ENCODE assay signal across 1 cellular context in genomic region chr22:36431977-36432376, GRCh38.
TF ChIP-seq lines count a peak whose summit lies in the region.

No MANE protein-coding gene starts in this region.

TF ChIP-seq in GM23338, 12 proteins besides CTCF, POLR2A, EP300 and RAD21:
- no peak for TF ChIP-seq REST (IDR thresholded peaks at IDR 0.05; ENCODE audit: unreplicated experiment)
- TF ChIP-seq ZNF331 (CRISPR knock-in tag; IDR thresholded peaks at IDR 0.05; ENCODE audit: low read depth): no peak
- TF ChIP-seq ZNF114 (CRISPR knock-in tag; IDR thresholded peaks at IDR 0.05): no peak
- TF ChIP-seq EZH2phosphoT487 (IDR thresholded peaks at IDR 0.05; ENCODE audit: unreplicated experiment): no peak
- no peak for TF ChIP-seq ZNF462 (CRISPR knock-in tag; IDR thresholded peaks at IDR 0.05)
- TF ChIP-seq STAT1 (IDR thresholded peaks at IDR 0.05; ENCODE audit: unreplicated experiment): no peak
- TF ChIP-seq ETS1 (IDR thresholded peaks at IDR 0.05): no peak
- TF ChIP-seq EZH2 (IDR thresholded peaks at IDR 0.05; ENCODE audit: low read depth, unreplicated experiment): no peak
- no peak for TF ChIP-seq CREB1 (CRISPR knock-in tag; IDR thresholded peaks at IDR 0.05; ENCODE audit: low read depth)
- no peak for TF ChIP-seq JUNB (IDR thresholded peaks at IDR 0.05; ENCODE audit: unreplicated experiment)
- no peak for TF ChIP-seq POLR2AphosphoS5 (IDR thresholded peaks at IDR 0.05; ENCODE audit: low read depth)
- TF ChIP-seq NANOG (IDR thresholded peaks at IDR 0.05; ENCODE audit: borderline replicate concordance): no peak
TF ChIP-seq in GM23338: peak in this region for 0.
